In the genomic region with DNA sequence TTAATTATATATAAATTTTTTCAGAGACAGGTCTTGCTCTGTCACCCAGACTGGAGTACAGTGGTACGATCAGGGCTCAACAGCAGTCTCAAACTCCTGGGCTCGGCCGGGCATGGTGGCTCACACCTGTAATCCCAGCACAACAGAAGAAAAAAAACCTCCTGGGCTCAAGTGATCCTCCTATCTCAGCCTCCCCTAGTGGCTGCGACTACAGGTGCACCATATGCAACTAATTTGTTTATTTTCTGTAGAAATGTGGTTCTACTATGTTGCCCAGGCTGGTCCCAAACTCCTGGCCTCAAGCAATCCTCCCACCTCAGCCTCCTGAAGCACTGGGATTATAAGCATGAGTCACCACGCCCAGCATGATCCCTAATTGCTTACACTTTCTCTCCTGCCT, we compare ENCODE assay signal across 2 cellular contexts.
TF ChIP-seq lines count a peak whose summit lies in the region.

No MANE protein-coding gene starts in this region.

TF ChIP-seq in HCT116, 20 proteins besides CTCF, POLR2A, EP300 and RAD21:
- no peak for TF ChIP-seq ZFX (IDR thresholded peaks at IDR 0.05)
- TF ChIP-seq, protein P1, sequence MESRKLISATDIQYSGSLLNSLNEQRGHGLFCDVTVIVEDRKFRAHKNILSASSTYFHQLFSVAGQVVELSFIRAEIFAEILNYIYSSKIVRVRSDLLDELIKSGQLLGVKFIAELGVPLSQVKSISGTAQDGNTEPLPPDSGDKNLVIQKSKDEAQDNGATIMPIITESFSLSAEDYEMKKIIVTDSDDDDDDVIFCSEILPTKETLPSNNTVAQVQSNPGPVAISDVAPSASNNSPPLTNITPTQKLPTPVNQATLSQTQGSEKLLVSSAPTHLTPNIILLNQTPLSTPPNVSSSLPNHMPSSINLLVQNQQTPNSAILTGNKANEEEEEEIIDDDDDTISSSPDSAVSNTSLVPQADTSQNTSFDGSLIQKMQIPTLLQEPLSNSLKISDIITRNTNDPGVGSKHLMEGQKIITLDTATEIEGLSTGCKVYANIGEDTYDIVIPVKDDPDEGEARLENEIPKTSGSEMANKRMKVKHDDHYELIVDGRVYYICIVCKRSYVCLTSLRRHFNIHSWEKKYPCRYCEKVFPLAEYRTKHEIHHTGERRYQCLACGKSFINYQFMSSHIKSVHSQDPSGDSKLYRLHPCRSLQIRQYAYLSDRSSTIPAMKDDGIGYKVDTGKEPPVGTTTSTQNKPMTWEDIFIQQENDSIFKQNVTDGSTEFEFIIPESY (IDR thresholded peaks at IDR 0.05; ENCODE audit: extremely low read depth, insufficient replicate concordance, low read length), result no peak
- TF ChIP-seq JUND (IDR thresholded peaks at IDR 0.05), result no peak
- TF ChIP-seq EZH2phosphoT487 (IDR thresholded peaks at IDR 0.05; ENCODE audit: borderline replicate concordance), result no peak
- no peak for TF ChIP-seq SIN3A (IDR thresholded peaks at IDR 0.05; ENCODE audit: low read depth)
- TF ChIP-seq EGR1 (IDR thresholded peaks at IDR 0.05; ENCODE audit: low read depth), result no peak
- no peak for TF ChIP-seq SRF (IDR thresholded peaks at IDR 0.05; ENCODE audit: low read depth)
- no peak for TF ChIP-seq SP1 (IDR thresholded peaks at IDR 0.05; ENCODE audit: low read depth)
- TF ChIP-seq, protein P2, sequence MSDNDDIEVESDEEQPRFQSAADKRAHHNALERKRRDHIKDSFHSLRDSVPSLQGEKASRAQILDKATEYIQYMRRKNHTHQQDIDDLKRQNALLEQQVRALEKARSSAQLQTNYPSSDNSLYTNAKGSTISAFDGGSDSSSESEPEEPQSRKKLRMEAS (IDR thresholded peaks at IDR 0.05), result no peak
- TF ChIP-seq, protein P3, sequence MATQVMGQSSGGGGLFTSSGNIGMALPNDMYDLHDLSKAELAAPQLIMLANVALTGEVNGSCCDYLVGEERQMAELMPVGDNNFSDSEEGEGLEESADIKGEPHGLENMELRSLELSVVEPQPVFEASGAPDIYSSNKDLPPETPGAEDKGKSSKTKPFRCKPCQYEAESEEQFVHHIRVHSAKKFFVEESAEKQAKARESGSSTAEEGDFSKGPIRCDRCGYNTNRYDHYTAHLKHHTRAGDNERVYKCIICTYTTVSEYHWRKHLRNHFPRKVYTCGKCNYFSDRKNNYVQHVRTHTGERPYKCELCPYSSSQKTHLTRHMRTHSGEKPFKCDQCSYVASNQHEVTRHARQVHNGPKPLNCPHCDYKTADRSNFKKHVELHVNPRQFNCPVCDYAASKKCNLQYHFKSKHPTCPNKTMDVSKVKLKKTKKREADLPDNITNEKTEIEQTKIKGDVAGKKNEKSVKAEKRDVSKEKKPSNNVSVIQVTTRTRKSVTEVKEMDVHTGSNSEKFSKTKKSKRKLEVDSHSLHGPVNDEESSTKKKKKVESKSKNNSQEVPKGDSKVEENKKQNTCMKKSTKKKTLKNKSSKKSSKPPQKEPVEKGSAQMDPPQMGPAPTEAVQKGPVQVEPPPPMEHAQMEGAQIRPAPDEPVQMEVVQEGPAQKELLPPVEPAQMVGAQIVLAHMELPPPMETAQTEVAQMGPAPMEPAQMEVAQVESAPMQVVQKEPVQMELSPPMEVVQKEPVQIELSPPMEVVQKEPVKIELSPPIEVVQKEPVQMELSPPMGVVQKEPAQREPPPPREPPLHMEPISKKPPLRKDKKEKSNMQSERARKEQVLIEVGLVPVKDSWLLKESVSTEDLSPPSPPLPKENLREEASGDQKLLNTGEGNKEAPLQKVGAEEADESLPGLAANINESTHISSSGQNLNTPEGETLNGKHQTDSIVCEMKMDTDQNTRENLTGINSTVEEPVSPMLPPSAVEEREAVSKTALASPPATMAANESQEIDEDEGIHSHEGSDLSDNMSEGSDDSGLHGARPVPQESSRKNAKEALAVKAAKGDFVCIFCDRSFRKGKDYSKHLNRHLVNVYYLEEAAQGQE (IDR thresholded peaks at IDR 0.05; ENCODE audit: low read depth), result no peak
- TF ChIP-seq FOSL1 (IDR thresholded peaks at IDR 0.05; ENCODE audit: low read depth), result no peak
- TF ChIP-seq ELF1 (IDR thresholded peaks at IDR 0.05; ENCODE audit: borderline replicate concordance, low read depth), result no peak
- TF ChIP-seq, protein P4, sequence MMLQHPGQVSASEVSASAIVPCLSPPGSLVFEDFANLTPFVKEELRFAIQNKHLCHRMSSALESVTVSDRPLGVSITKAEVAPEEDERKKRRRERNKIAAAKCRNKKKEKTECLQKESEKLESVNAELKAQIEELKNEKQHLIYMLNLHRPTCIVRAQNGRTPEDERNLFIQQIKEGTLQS (IDR thresholded peaks at IDR 0.05), result no peak
- TF ChIP-seq YY1 (IDR thresholded peaks at IDR 0.05; ENCODE audit: extremely low read depth, insufficient replicate concordance, low read depth, low read length), result no peak
- no peak for TF ChIP-seq CBX3 (IDR thresholded peaks at IDR 0.05; ENCODE audit: low read depth)

TF ChIP-seq in K562, 482 proteins besides CTCF, POLR2A, EP300 and RAD21:
- TF ChIP-seq NUFIP1 (IDR thresholded peaks at IDR 0.05; ENCODE audit: partially characterized antibody), result no peak
- TF ChIP-seq, protein P5, sequence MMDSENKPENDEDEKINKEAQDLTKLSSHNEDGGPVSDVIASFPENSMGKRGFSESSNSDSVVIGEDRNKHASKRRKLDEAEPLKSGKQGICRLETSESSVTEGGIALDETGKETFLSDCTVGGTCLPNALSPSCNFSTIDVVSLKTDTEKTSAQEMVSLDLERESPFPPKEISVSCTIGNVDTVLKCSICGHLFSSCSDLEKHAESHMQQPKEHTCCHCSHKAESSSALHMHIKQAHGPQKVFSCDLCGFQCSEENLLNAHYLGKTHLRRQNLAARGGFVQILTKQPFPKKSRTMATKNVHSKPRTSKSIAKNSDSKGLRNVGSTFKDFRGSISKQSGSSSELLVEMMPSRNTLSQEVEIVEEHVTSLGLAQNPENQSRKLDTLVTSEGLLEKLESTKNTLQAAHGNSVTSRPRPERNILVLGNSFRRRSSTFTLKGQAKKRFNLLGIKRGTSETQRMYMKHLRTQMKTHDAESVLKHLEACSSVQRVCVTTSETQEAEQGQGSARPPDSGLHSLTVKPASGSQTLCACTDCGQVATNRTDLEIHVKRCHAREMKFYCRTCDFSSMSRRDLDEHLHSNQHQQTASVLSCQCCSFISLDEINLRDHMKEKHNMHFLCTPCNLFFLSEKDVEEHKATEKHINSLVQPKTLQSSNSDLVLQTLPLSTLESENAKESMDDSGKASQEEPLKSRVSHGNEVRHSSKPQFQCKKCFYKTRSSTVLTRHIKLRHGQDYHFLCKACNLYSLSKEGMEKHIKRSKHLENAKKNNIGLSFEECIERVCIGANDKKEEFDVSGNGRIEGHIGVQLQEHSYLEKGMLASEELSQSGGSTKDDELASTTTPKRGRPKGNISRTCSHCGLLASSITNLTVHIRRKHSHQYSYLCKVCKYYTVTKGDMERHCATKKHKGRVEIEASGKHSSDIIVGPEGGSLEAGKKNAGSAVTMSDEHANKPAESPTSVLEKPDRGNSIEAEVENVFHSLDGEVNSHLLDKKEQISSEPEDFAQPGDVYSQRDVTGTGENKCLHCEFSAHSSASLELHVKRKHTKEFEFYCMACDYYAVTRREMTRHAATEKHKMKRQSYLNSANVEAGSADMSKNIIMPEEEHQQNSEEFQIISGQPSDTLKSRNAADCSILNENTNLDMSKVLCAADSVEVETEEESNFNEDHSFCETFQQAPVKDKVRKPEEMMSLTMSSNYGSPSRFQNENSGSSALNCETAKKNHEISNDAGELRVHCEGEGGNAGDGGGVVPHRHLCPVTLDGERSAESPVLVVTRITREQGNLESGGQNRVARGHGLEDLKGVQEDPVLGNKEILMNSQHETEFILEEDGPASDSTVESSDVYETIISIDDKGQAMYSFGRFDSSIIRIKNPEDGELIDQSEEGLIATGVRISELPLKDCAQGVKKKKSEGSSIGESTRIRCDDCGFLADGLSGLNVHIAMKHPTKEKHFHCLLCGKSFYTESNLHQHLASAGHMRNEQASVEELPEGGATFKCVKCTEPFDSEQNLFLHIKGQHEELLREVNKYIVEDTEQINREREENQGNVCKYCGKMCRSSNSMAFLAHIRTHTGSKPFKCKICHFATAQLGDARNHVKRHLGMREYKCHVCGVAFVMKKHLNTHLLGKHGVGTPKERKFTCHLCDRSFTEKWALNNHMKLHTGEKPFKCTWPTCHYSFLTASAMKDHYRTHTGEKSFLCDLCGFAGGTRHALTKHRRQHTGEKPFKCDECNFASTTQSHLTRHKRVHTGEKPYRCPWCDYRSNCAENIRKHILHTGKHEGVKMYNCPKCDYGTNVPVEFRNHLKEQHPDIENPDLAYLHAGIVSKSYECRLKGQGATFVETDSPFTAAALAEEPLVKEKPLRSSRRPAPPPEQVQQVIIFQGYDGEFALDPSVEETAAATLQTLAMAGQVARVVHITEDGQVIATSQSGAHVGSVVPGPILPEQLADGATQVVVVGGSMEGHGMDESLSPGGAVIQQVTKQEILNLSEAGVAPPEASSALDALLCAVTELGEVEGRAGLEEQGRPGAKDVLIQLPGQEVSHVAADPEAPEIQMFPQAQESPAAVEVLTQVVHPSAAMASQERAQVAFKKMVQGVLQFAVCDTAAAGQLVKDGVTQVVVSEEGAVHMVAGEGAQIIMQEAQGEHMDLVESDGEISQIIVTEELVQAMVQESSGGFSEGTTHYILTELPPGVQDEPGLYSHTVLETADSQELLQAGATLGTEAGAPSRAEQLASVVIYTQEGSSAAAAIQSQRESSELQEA (IDR thresholded peaks at IDR 0.05; ENCODE audit: low read depth), result no peak
